23 cellular contexts compared by ENCODE assay signal in the genomic region with DNA sequence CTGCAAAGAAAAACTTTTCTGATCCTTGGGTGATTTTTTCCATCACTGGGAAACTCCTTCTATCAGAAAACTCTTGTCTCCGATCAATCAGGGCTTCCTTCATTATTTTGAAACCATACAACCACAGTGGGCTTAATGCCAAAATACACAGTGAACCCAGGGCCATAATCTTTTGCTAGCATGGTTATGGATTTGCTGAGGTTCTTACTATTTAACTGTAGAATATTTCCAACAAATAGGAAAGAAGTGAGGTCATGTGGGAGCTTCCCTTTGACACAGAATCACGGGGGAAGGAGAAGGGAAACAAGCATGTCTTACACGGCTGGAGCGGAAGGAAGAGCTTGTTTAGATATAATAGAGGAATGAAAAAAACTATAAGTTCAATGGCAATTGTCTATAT.
"Had no signal": no experiment of that assay in that cellular context is flagged by ENCODE, and none has a peak within 500 bp of the region (broad histone marks: within the 10 kb centered on the region; RNA-seq: fewer than 3 reads in every experiment).

No MANE protein-coding gene starts in this region.

- H3K27me3 ChIP-seq: hepatocyte, right lobe of liver, tibial nerve, upper lobe of left lung, vagina had no signal

- H3K9me3 ChIP-seq: left ventricle myocardium inferior, psoas muscle, right lobe of liver, tibial nerve, upper lobe of left lung, vagina had no signal

- H3K4me2 ChIP-seq: hepatocyte, smooth muscle cell had no signal

- H2AFZ ChIP-seq: hepatocyte, parathyroid adenoma had no signal

- H3K36me3 ChIP-seq: left ventricle myocardium inferior, right lobe of liver, tibial nerve, upper lobe of left lung, vagina had no signal

- H3K4me1 ChIP-seq: left ventricle myocardium inferior, parathyroid adenoma, psoas muscle, right lobe of liver, tibial nerve, upper lobe of left lung, vagina had no signal

- ATAC-seq: natural killer cell; psoas muscle; right lobe of liver; stimulated activated memory B cell treated with anti-CD40 and anti-IgM and Interleukin-4, amounts not matched to agents 10 μg/mL and 1 μg/mL and 100 μg/mL, for 72 hours; stimulated activated naive CD8-positive, alpha-beta T cell treated with anti-CD3 and anti-CD28 coated beads, Interleukin-15, amount 100 ng/mL, for 72 hours had no signal

- H3K9ac ChIP-seq: parathyroid adenoma had no signal

- H3K79me2 ChIP-seq: hepatocyte, parathyroid adenoma had no signal

- H3K27ac ChIP-seq: hepatocyte, left ventricle myocardium inferior, parathyroid adenoma, psoas muscle, right lobe of liver, tibial nerve, upper lobe of left lung, vagina had no signal

- H3K4me3 ChIP-seq: hepatocyte, left ventricle myocardium inferior, lung, psoas muscle, right lobe of liver, smooth muscle cell, tibial nerve, upper lobe of left lung, vagina had no signal

- DNase-seq: islet precursor cell; left ventricle myocardium inferior; mesendoderm; naive B cell; natural killer cell; nucleus accumbens; psoas muscle; right lobe of liver; stimulated activated CD4-positive, alpha-beta T cell treated with anti-CD3 and anti-CD28 coated beads, Interleukin-1b, Interleukin-23, amount 100 ng/mL, for 48 hours; stimulated activated CD4-positive, alpha-beta T cell treated with anti-CD3 and anti-CD28 coated beads, Interleukin-2, amount 100 ng/mL, for 48 hours; stimulated activated CD4-positive, alpha-beta T cell treated with anti-CD3 and anti-CD28 coated beads, Interleukin-4, amount 100 ng/mL, for 4 hours; stimulated activated CD8-positive, alpha-beta memory T cell treated with anti-CD3 and anti-CD28 coated beads, Interleukin-4, amount 100 ng/mL, for 48 hours; stimulated activated naive CD4-positive, alpha-beta T cell treated with Interleukin-2 at 50 U/mL for 16 hours; stimulated activated naive CD8-positive, alpha-beta T cell treated with anti-CD3 and anti-CD28 coated beads, Interleukin-15, amount 100 ng/mL, for 72 hours; substantia nigra; upper lobe of left lung had no signal
